Comparison of ENCODE assay signal across 28 cellular contexts in genomic region chr13:110784748-110785147, GRCh38.
"Had no signal": no experiment of that assay in that cellular context is flagged by ENCODE, and none has a peak within 500 bp of the region (broad histone marks: within the 10 kb centered on the region; RNA-seq: fewer than 3 reads in every experiment).

No MANE protein-coding gene starts in this region.

- H3K4me1 Mint-ChIP-seq: endodermal cell, mesothelial cell of epicardium, naive B cell, nephron, neural progenitor cell had no signal

- FAIRE-seq: kidney had no signal

- H3K4me3 ChIP-seq: colonic mucosa, gastroesophageal sphincter, heart left ventricle, hepatocyte, left lung, mucosa of descending colon, neural progenitor cell, prostate gland, right atrium auricular region, spleen, thoracic aorta, tibial nerve, upper lobe of left lung, uterus had no signal

- H3K27me3 ChIP-seq: colonic mucosa, gastroesophageal sphincter, heart left ventricle, hepatocyte, left lung, neural progenitor cell, right atrium auricular region, spleen, tibial nerve, upper lobe of left lung, uterus had no signal

- H3K36me3 ChIP-seq: colonic mucosa, gastroesophageal sphincter, heart left ventricle, left lung, neural progenitor cell, prostate gland, right atrium auricular region, spleen, thoracic aorta, tibial nerve, upper lobe of left lung, uterus had no signal

- H3K9me3 ChIP-seq: colonic mucosa, gastroesophageal sphincter, mucosa of descending colon, prostate gland, thoracic aorta, uterus had no signal

- H2AFZ ChIP-seq: hepatocyte, neural progenitor cell had no signal

- H3K4me2 ChIP-seq: hepatocyte, neural progenitor cell had no signal

- H3K9ac ChIP-seq: neural progenitor cell had no signal

- H3K79me2 ChIP-seq: hepatocyte had no signal

- H3K36me3 Mint-ChIP-seq: mesothelial cell of epicardium, neural progenitor cell had no signal

- DNase-seq: colonic mucosa; effector CD8-positive, alpha-beta T cell; endodermal cell; heart left ventricle; kidney; left cardiac atrium; left lung; mesenchymal stem cell; mucosa of descending colon; naive B cell; spleen; stimulated activated CD4-positive, alpha-beta T cell treated with anti-CD3 and anti-CD28 coated beads, Interleukin-4, amount 100 ng/mL, for 4 hours; stimulated activated naive B cell treated with anti-CD40 and anti-IgM and Interleukin-4, amounts not matched to agents 10 μg/mL and 1 μg/mL and 100 μg/mL, for 72 hours; upper lobe of left lung; uterus had no signal

- ATAC-seq: foreskin keratinocyte; gastroesophageal sphincter; heart left ventricle; left cardiac atrium; left lung; mucosa of descending colon; sciatic nerve; stimulated activated naive B cell treated with anti-CD40 and anti-IgM and Interleukin-4, amounts not matched to agents 10 μg/mL and 1 μg/mL and 100 μg/mL, for 72 hours had no signal

- H3K4me3 Mint-ChIP-seq: dendritic cell treated with granulocyte-macrophage colony-stimulating factor and Interleukin-4, amounts not matched to agents 40 ng/mL and 50 ng/mL, for 4 days; endodermal cell; mesothelial cell of epicardium; naive B cell; nephron; neural progenitor cell; stimulated activated naive B cell treated with anti-CD40 and anti-IgM and Interleukin-4, amounts not matched to agents 10 μg/mL and 1 μg/mL and 100 μg/mL, for 72 hours; stimulated activated naive CD8-positive, alpha-beta T cell treated with anti-CD3 and anti-CD28 coated beads, Interleukin-15, Interleukin-2, amounts not matched to agents 100 ng/mL and 50 ng/mL, for 24 hours had no signal

- H3K4me1 ChIP-seq: colonic mucosa, foreskin keratinocyte, gastroesophageal sphincter, heart left ventricle, left lung, neural progenitor cell, prostate gland, right atrium auricular region, spleen, tibial nerve, upper lobe of left lung, uterus had no signal

- H3K27ac Mint-ChIP-seq: dendritic cell treated with granulocyte-macrophage colony-stimulating factor and Interleukin-4, amounts not matched to agents 40 ng/mL and 50 ng/mL, for 4 days; endodermal cell; mesothelial cell of epicardium; naive B cell; nephron; neural progenitor cell; stimulated activated naive B cell treated with anti-CD40 and anti-IgM and Interleukin-4, amounts not matched to agents 10 μg/mL and 1 μg/mL and 100 μg/mL, for 72 hours; stimulated activated naive CD8-positive, alpha-beta T cell treated with anti-CD3 and anti-CD28 coated beads, Interleukin-15, Interleukin-2, amounts not matched to agents 100 ng/mL and 50 ng/mL, for 24 hours had no signal

- H3K27ac ChIP-seq: colonic mucosa, foreskin keratinocyte, gastroesophageal sphincter, heart left ventricle, hepatocyte, left lung, neural progenitor cell, prostate gland, right atrium auricular region, spleen, thoracic aorta, tibial nerve, upper lobe of left lung, uterus had no signal
